ENCODE assay signal across 24 cellular contexts in the genomic region with DNA sequence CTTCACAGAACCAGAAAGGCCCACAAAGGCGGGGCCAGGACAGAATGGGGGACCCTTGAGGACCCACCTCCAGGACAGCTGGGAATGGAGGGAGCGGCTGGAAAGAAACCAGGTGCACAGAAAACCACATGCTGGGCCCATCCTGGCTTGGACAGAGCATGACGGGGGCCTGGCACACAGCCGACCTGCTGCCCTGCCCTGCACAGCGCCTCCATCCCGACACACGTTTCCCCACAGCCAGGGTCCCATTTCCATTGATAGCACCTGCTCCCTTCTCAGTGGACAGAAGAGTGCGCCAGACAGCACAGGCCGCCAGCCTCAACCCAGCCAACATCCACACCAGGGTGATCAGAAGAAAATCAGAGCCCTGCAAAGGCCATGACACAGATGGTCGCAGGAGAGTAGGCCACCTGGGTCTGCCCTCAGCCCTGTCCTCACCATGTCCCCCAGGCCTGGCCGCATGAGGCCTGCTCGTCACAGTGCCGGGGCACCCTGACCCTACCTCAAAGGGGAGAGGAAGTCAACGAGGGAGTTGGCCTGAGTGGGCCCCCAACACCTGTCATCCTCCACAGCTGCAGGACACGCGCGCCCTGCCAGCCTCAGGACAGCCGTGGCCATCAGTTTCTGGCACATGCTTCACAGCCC.
"Had no signal": no experiment of that assay in that cellular context is flagged by ENCODE, and none has a peak within 500 bp of the region (broad histone marks: within the 10 kb centered on the region; RNA-seq: fewer than 3 reads in every experiment).

No MANE protein-coding gene starts in this region.

- H3K9me3 Mint-ChIP-seq: activated CD4-positive, alpha-beta T cell treated with anti-CD3 and anti-CD28 coated beads, Interleukin-2, amount 10 ng/mL, durations not matched to agents 7 days and 5 days; activated naive CD8-positive, alpha-beta T cell treated with anti-CD3 and anti-CD28 coated beads, Interleukin-2, amount 10 ng/mL, durations not matched to agents 7 days and 5 days; activated T-cell treated with anti-CD3 and anti-CD28 coated beads, Interleukin-2, amount 50 U/mL, for 24 hours; activated T-helper 2 cell treated with anti-CD3 and anti-CD28 coated beads, Interferon-gamma antibody, Interleukin-2, Interleukin-4, amounts not matched to agents 10 μg/mL and 5 μg/mL and 100 μg/mL, durations not matched to agents 14 hours and 24 hours and 36 hours; naive thymus-derived CD8-positive, alpha-beta T cell; stimulated activated memory B cell treated with anti-CD40 and anti-IgM and Interleukin-4, amounts not matched to agents 10 μg/mL and 1 μg/mL and 100 μg/mL, for 72 hours; T-cell had no signal

- H3K27me3 Mint-ChIP-seq: activated CD4-positive, alpha-beta T cell treated with anti-CD3 and anti-CD28 coated beads, Interleukin-2, amount 10 ng/mL, durations not matched to agents 7 days and 5 days; activated naive CD8-positive, alpha-beta T cell treated with anti-CD3 and anti-CD28 coated beads, Interleukin-2, amount 10 ng/mL, durations not matched to agents 7 days and 5 days; activated T-cell treated with anti-CD3 and anti-CD28 coated beads, Interleukin-2, amount 50 U/mL, for 24 hours; naive thymus-derived CD8-positive, alpha-beta T cell; stimulated activated memory B cell treated with anti-CD40 and anti-IgM and Interleukin-4, amounts not matched to agents 10 μg/mL and 1 μg/mL and 100 μg/mL, for 72 hours; T-cell had no signal

- H3K27ac ChIP-seq: body of pancreas, colonic mucosa, neutrophil, pancreas, right lobe of liver, thoracic aorta had no signal

- H3K4me3 ChIP-seq: body of pancreas, colonic mucosa, heart left ventricle, mucosa of descending colon, pancreas, right lobe of liver, thoracic aorta had no signal

- ATAC-seq: activated CD8-positive, alpha-beta T cell treated with anti-CD3 and anti-CD28 coated beads, Interleukin-2, amount 10 ng/mL, durations not matched to agents 7 days and 5 days; body of pancreas; heart left ventricle; naive thymus-derived CD8-positive, alpha-beta T cell; stimulated activated memory B cell treated with anti-CD40 and anti-IgM and Interleukin-4, amounts not matched to agents 10 μg/mL and 1 μg/mL and 100 μg/mL, for 72 hours; T-cell had no signal

- DNase-seq: activated CD4-positive, alpha-beta T cell treated with anti-CD3 and anti-CD28 coated beads, Interleukin-2, amount 10 ng/mL, durations not matched to agents 7 days and 5 days; activated CD4-positive, CD25-positive, alpha-beta regulatory T cell; activated CD8-positive, alpha-beta T cell treated with anti-CD3 and anti-CD28 coated beads, Interleukin-2, amount 10 ng/mL, durations not matched to agents 7 days and 5 days; activated naive CD4-positive, alpha-beta T cell treated with Interleukin-2 at 50 U/mL for 16 hours; activated naive CD8-positive, alpha-beta T cell treated with anti-CD3 and anti-CD28 coated beads, Interleukin-2, amount 10 ng/mL, durations not matched to agents 7 days and 5 days; activated T-cell treated with anti-CD3 and anti-CD28 coated beads, Interleukin-2, amount 50 U/mL, for 24 hours; amygdala; body of pancreas; colonic mucosa; kidney; left ventricle myocardium inferior; mesenchymal stem cell; mucosa of descending colon; stimulated activated CD4-positive, alpha-beta T cell treated with anti-CD3 and anti-CD28 coated beads, Interleukin-4, amount 100 ng/mL, for 24 hours; T-cell; T-helper 9 cell had no signal

- H3K4me3 Mint-ChIP-seq: activated CD4-positive, alpha-beta T cell treated with anti-CD3 and anti-CD28 coated beads, Interleukin-2, amount 10 ng/mL, durations not matched to agents 7 days and 5 days; activated CD8-positive, alpha-beta T cell treated with anti-CD3 and anti-CD28 coated beads, Interleukin-2, amount 10 ng/mL, durations not matched to agents 7 days and 5 days; activated naive CD8-positive, alpha-beta T cell treated with anti-CD3 and anti-CD28 coated beads, Interleukin-2, amount 10 ng/mL, durations not matched to agents 7 days and 5 days; activated T-cell treated with anti-CD3 and anti-CD28 coated beads, Interleukin-2, amount 50 U/mL, for 24 hours; stimulated activated memory B cell treated with anti-CD40 and anti-IgM and Interleukin-4, amounts not matched to agents 10 μg/mL and 1 μg/mL and 100 μg/mL, for 72 hours; T-cell had no signal

- H3K9me3 ChIP-seq: body of pancreas, colonic mucosa, heart left ventricle, left ventricle myocardium inferior, mucosa of descending colon, neutrophil, pancreas, right lobe of liver, thoracic aorta had no signal

- H3K27ac Mint-ChIP-seq: activated naive CD8-positive, alpha-beta T cell treated with anti-CD3 and anti-CD28 coated beads, Interleukin-2, amount 10 ng/mL, durations not matched to agents 7 days and 5 days; activated T-helper 2 cell treated with anti-CD3 and anti-CD28 coated beads, Interferon-gamma antibody, Interleukin-2, Interleukin-4, amounts not matched to agents 10 μg/mL and 5 μg/mL and 100 μg/mL, durations not matched to agents 14 hours and 24 hours and 36 hours; stimulated activated memory B cell treated with anti-CD40 and anti-IgM and Interleukin-4, amounts not matched to agents 10 μg/mL and 1 μg/mL and 100 μg/mL, for 72 hours had no signal

- H3K27me3 ChIP-seq: body of pancreas, colonic mucosa, heart left ventricle, neutrophil, pancreas, right lobe of liver had no signal

- H3K4me1 ChIP-seq: colonic mucosa, pancreas, right lobe of liver had no signal
